In genomic region chr15:59792359-59792758, GRCh38 we compare ENCODE assay signal across 18 cellular contexts.
DNase-seq lines count a peak whose midpoint lies in the region; ATAC-seq and TF ChIP-seq lines count a peak whose summit lies in the region.
"Had no signal": no experiment of that assay in that cellular context is flagged by ENCODE, and none has a peak within 500 bp of the region (broad histone marks: within the 10 kb centered on the region; RNA-seq: fewer than 3 reads in every experiment).

No MANE protein-coding gene starts in this region.

- H3K27me3 Mint-ChIP-seq in stimulated activated naive CD8-positive, alpha-beta T cell treated with anti-CD3 and anti-CD28 coated beads, Interleukin-15, amount 100 ng/mL, for 72 hours = no peaks in the 10 kb centered on the region
- no peaks in the 10 kb centered on the region for H3K27me3 Mint-ChIP-seq in activated naive CD8-positive, alpha-beta T cell

- H3K36me3 ChIP-seq in SK-N-MC (ENCODE audit: insufficient read depth, low read length) = no peaks in the 10 kb centered on the region
- no peaks in the 10 kb centered on the region for H3K36me3 ChIP-seq in mucosa of descending colon (ENCODE audit: low read depth)
- H3K36me3 ChIP-seq: heart left ventricle, SJCRH30, thoracic aorta had no signal

- TF ChIP-seq CTCF in mucosa of descending colon (IDR thresholded peaks at IDR 0.05) = no peak
- no peak for TF ChIP-seq CTCF in foreskin fibroblast (IDR thresholded peaks at IDR 0.05; ENCODE audit: low read depth, low read length)

- peaks cover 72% of the 10 kb centered on the region for H3K4me1 Mint-ChIP-seq in stimulated activated naive CD8-positive, alpha-beta T cell treated with anti-CD3 and anti-CD28 coated beads, Interleukin-15, amount 100 ng/mL, for 72 hours
- peaks cover 79% of the 10 kb centered on the region for H3K4me1 Mint-ChIP-seq in activated naive CD8-positive, alpha-beta T cell (ENCODE audit: low read depth)
- H3K4me1 Mint-ChIP-seq: naive B cell had no signal

- peaks cover 3 to 5% of the 10 kb centered on the region in 2 donors for H3K9me3 Mint-ChIP-seq in stimulated activated naive CD8-positive, alpha-beta T cell treated with anti-CD3 and anti-CD28 coated beads, Interleukin-15, amount 100 ng/mL, for 72 hours
- no peaks in the 10 kb centered on the region for H3K9me3 Mint-ChIP-seq in activated naive CD8-positive, alpha-beta T cell (ENCODE audit: low read depth)

- H3K9me3 ChIP-seq in SK-N-MC (ENCODE audit: low read depth, low read length) = no peaks in the 10 kb centered on the region
- H3K9me3 ChIP-seq in mucosa of descending colon = no peaks in the 10 kb centered on the region
- H3K9me3 ChIP-seq: heart left ventricle, SJCRH30, thoracic aorta had no signal

- H3K4me3 Mint-ChIP-seq in stimulated activated naive CD8-positive, alpha-beta T cell treated with anti-CD3 and anti-CD28 coated beads, Interleukin-15, amount 100 ng/mL, for 72 hours = peak overlapping the region; percentile 58 to 75
- H3K4me3 Mint-ChIP-seq in activated naive CD8-positive, alpha-beta T cell = peak overlapping the region; percentile 72
- H3K4me3 Mint-ChIP-seq: naive B cell had no signal

- ATAC-seq in stimulated activated naive CD8-positive, alpha-beta T cell treated with anti-CD3 and anti-CD28 coated beads, Interleukin-15, amount 100 ng/mL, for 72 hours = peak; percentile 23
- no peak for ATAC-seq in stimulated activated naive CD8-positive, alpha-beta T cell treated with anti-CD3 and anti-CD28 coated beads, Interleukin-15, Interleukin-2, amounts not matched to agents 100 U/mL and 50 U/mL, for 24 hours
- ATAC-seq in mucosa of descending colon = no peak
- ATAC-seq: heart left ventricle had no signal

- intact Hi-C loops in head of caudate nucleus (cut with DNase I) (no loop called here), mucosa of descending colon (cut with DNase I, micrococcal nuclease) (no loop called here)

- DNase-seq in stimulated activated naive CD8-positive, alpha-beta T cell treated with anti-CD3 and anti-CD28 coated beads, Interleukin-15, amount 100 ng/mL, for 72 hours = no peak
- DNase-seq in stimulated activated naive CD8-positive, alpha-beta T cell treated with anti-CD3 and anti-CD28 coated beads, Interleukin-15, Interleukin-2, amounts not matched to agents 100 U/mL and 50 U/mL, for 24 hours = no peak
- no peak for DNase-seq in SK-N-MC (ENCODE audit: low read depth, low spot score)
- no peak for DNase-seq in head of caudate nucleus
- DNase-seq in mucosa of descending colon = no peak
- DNase-seq in foreskin fibroblast = no peak
- DNase-seq: heart left ventricle; IMR-90; naive B cell; NCI-H2029 treated with DMSO at 0.1 percent for 48 hours; NCI-H82; PC-9; stimulated activated CD4-positive, alpha-beta T cell treated with anti-CD3 and anti-CD28 coated beads, Interleukin-4, amount 100 ng/mL, for 4 hours; stimulated activated CD8-positive, alpha-beta memory T cell treated with anti-CD3 and anti-CD28 coated beads, Interleukin-4, amount 100 ng/mL, for 48 hours had no signal

- peak overlapping the region in 1 of 2 donors; percentile 66 for H3K27ac Mint-ChIP-seq in stimulated activated naive CD8-positive, alpha-beta T cell treated with anti-CD3 and anti-CD28 coated beads, Interleukin-15, amount 100 ng/mL, for 72 hours
- H3K27ac Mint-ChIP-seq in activated naive CD8-positive, alpha-beta T cell = peak overlapping the region; percentile 50
- H3K27ac Mint-ChIP-seq: naive B cell had no signal

- H3K4me3 ChIP-seq in SK-N-MC (peak overlapping the region; percentile 65), mucosa of descending colon (no peak overlapping the region), foreskin fibroblast (ENCODE audit: low read depth in 1 of 2, low read length in 2 of 2) (no peak overlapping the region)
- H3K4me3 ChIP-seq: heart left ventricle, PC-9, SJCRH30, thoracic aorta had no signal

- no peaks in the 10 kb centered on the region for H3K4me1 ChIP-seq in mucosa of descending colon (ENCODE audit: low read depth)
- H3K4me1 ChIP-seq: heart left ventricle, parathyroid adenoma, SJCRH30 had no signal

- peaks cover 3% of the 10 kb centered on the region for H3K36me3 Mint-ChIP-seq in activated naive CD8-positive, alpha-beta T cell
- H3K36me3 Mint-ChIP-seq: naive B cell had no signal

- no peak overlapping the region for H3K27ac ChIP-seq in SK-N-MC
- H3K27ac ChIP-seq: heart left ventricle, parathyroid adenoma, PC-9, SJCRH30, thoracic aorta had no signal

- H3K9ac ChIP-seq in SK-N-MC (ENCODE audit: insufficient read length) = no peak overlapping the region
- H3K9ac ChIP-seq: parathyroid adenoma had no signal
